Comparison of ENCODE assay signal across 14 cellular contexts in the genomic region with DNA sequence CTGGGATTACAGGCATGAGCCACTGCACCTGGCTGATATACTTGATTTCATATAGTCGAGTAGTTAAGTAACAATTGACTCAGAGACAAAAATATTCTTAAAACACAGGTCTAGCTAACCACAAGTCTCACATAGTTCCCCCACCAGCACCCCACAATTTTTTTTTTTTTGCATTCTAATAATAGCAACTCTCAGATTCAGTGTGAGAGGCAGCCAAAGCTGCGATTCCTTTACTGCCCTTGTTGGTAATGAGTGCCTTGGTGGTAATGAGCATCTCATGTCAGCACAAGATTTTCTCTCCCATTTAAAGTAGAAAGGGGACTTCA.
A peak's percentile ranks its signal among the peaks of the same experiment; 100 is the strongest.
DNase-seq lines count a peak whose midpoint lies in the region; ATAC-seq lines count a peak whose summit lies in the region.
"Had no signal": no experiment of that assay in that cellular context is flagged by ENCODE, and none has a peak within 500 bp of the region (broad histone marks: within the 10 kb centered on the region; RNA-seq: fewer than 3 reads in every experiment).

No MANE protein-coding gene starts in this region.

- H3K9me3 Mint-ChIP-seq in effector memory CD8-positive, alpha-beta T cell, result no peaks in the 10 kb centered on the region

- no peak overlapping the region for H3K27ac Mint-ChIP-seq in effector memory CD8-positive, alpha-beta T cell
- H3K27ac Mint-ChIP-seq: T-helper 17 cell had no signal

- peaks cover 17 to 20% of the 10 kb centered on the region in 2 donors for H3K27me3 Mint-ChIP-seq in effector memory CD8-positive, alpha-beta T cell

- DNase-seq in effector memory CD8-positive, alpha-beta T cell, result no peak
- DNase-seq in stimulated activated CD4-positive, alpha-beta T cell treated with anti-CD3 and anti-CD28 coated beads, Interleukin-4, amount 100 ng/mL, for 1 hour, result no peak
- DNase-seq in stimulated activated naive CD4-positive, alpha-beta T cell treated with Interleukin-2 at 50 U/mL for 16 hours (lab: John Stamatoyannopoulos, UW), result no peak
- DNase-seq in NCI-H2081 treated with DMSO at 0.1 percent for 48 hours (lab: John Stamatoyannopoulos, UW), result no peak
- no peak for DNase-seq in NCI-H1092 (lab: John Stamatoyannopoulos, UW)
- DNase-seq: activated T-cell treated with anti-CD3 and anti-CD28 coated beads, Interleukin-2, amount 50 U/mL, for 1 hour; cerebellar nuclear complex; foreskin melanocyte; mucosa of descending colon; stimulated activated CD4-positive, alpha-beta T cell treated with anti-CD3 and anti-CD28 coated beads, Interleukin-12 subunit alpha, Interleukin-12 subunit beta, amount 100 ng/mL, for 4 hours; T-helper 17 cell had no signal

- no peak overlapping the region for H3K4me3 Mint-ChIP-seq in effector memory CD8-positive, alpha-beta T cell
- H3K4me3 Mint-ChIP-seq: T-helper 17 cell had no signal

- H3K4me1 Mint-ChIP-seq in effector memory CD8-positive, alpha-beta T cell (ENCODE audit: low read depth in 2 of 2), result peaks cover 9% of the 10 kb centered on the region in 2 donors

- no peaks in the 10 kb centered on the region for H3K36me3 Mint-ChIP-seq in effector memory CD8-positive, alpha-beta T cell (ENCODE audit: insufficient read depth)

- peak; percentile 82 for ATAC-seq in GM18868 (IDR thresholded peaks at IDR 0.05; ENCODE audit: unreplicated experiment)
- ATAC-seq in GM21619 (IDR thresholded peaks at IDR 0.05; ENCODE audit: unreplicated experiment), result peak; percentile 83
- peak; percentile 90 for ATAC-seq in HG03159 (IDR thresholded peaks at IDR 0.05; ENCODE audit: unreplicated experiment)
- peak; percentile 59 for ATAC-seq in effector memory CD8-positive, alpha-beta T cell (replicated peaks)
- ATAC-seq: mucosa of descending colon, T-helper 17 cell had no signal
